ENCODE assay signal across 19 cellular contexts in the genomic region with DNA sequence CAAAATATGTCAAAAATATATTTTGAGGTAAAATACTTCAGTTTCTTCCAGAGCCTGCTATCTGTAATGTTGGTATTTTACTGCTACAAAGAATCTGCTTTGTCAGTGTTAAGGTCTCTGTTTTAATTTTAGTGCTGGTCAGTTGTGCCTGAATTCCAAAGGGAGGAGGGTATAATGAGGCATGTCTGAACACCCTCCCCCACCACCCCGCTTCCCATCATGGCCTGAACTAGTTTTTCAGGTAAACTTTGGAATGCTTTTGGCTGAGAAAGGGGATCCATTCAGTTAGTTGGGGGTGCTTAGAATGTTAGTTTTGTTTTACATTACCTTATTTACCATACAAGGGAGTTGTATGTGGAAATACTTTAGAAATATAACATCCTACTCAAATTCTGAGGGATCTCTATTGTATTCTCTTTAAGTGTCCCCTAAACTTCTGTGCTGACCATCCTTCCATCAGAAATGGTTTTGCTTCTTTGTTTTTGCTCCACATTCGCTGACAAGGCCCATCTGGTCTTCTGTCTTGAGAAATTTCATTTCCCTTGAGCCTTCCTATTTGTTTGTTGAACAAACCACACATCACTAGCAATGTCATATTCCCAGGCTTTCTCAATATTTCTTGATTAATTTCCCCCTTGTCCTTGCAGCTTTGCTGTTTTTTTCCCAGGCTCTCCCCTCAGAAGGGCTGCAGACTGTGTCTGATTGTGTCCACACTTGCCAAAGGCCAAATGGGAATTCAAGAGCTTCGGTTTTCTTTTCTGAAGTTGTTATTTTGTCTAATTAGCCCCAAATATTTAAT.
DNase-seq lines count a peak whose midpoint lies in the region; ATAC-seq and TF ChIP-seq lines count a peak whose summit lies in the region.
"Had no signal": no experiment of that assay in that cellular context is flagged by ENCODE, and none has a peak within 500 bp of the region (broad histone marks: within the 10 kb centered on the region; RNA-seq: fewer than 3 reads in every experiment).

No MANE protein-coding gene starts in this region.

- DNase-seq in left ventricle myocardium inferior, result no peak
- no peak for DNase-seq in psoas muscle
- DNase-seq in GM19240 (ENCODE audit: insufficient read length, low spot score), result no peak
- DNase-seq in D341Med (ENCODE audit: low spot score), result no peak
- DNase-seq in GM23248, result no peak
- DNase-seq: brain microvascular endothelial cell; CD4-positive, alpha-beta T cell; DMS53; effector CD4-positive, alpha-beta T cell; hippocampal formation; NCI-H187; NCI-H446; T-helper 9 cell had no signal

- H3K9me3 ChIP-seq in HUES64 (ENCODE audit: insufficient read depth, low read depth, low read length) (peaks cover 8% of the 10 kb centered on the region; the same call in 1 of the 2 replicates), left ventricle myocardium inferior (replicated peaks) (no peaks in the 10 kb centered on the region), psoas muscle (peaks cover 10% of the 10 kb centered on the region), GM23248 (ENCODE audit: low read depth) (no peaks in the 10 kb centered on the region)

- H3F3A ChIP-seq in GM23248 (ENCODE audit: insufficient read depth), result no peaks in the 10 kb centered on the region

- no peaks in the 10 kb centered on the region for H3K79me2 ChIP-seq in GM23248 (ENCODE audit: insufficient read depth)

- WGBS in HUES64, result 97% methylated on average over 1 of the region's 3 CpGs
- WGBS in psoas muscle, 3 donors, result 50 to 67% (median 54%) methylated on average over 3 of the region's 3 CpGs
- 78 to 93% methylated on average over 3 of the region's 3 CpGs for WGBS in GM23248 (ENCODE audit: low coverage in 1 of 2, low lambda C conversion rate in 2 of 2, missing lambda C conversion rate in 2 of 2), 2 experiments

- in situ Hi-C loops in GM23248 (cut with MboI), result no loop called here

- H3K27ac ChIP-seq in HUES64 (ENCODE audit: low read depth, low read length) (peak overlapping the region; percentile 10; the same call in 1 of the 2 replicates), cingulate gyrus (ENCODE audit: low read depth, low read length) (peak overlapping the region; percentile 20), left ventricle myocardium inferior (replicated peaks) (peak overlapping the region; percentile 60), psoas muscle (peak overlapping the region; percentile 34), GM23248 (no peak overlapping the region)
- H3K27ac ChIP-seq: brain microvascular endothelial cell had no signal

- H3K9ac ChIP-seq in HUES64 (ENCODE audit: low read depth, low read length) (no peak overlapping the region), GM23248 (no peak overlapping the region)

- TF ChIP-seq CTCF in left ventricle myocardium inferior (IDR thresholded peaks at IDR 0.05; ENCODE audit: borderline replicate concordance) (no peak), psoas muscle (IDR thresholded peaks at IDR 0.05) (no peak)

- no peak overlapping the region for H2AFZ ChIP-seq in GM23248

- H3K4me1 ChIP-seq in HUES64 (ENCODE audit: insufficient read depth, low read length) (0 out of 2 replicates have a peak, but pooled peaks cover 3% of the 10 kb centered on the region), left ventricle myocardium inferior (peaks cover 8% of the 10 kb centered on the region), psoas muscle (no peaks in the 10 kb centered on the region), GM23248 (ENCODE audit: insufficient read depth) (no peaks in the 10 kb centered on the region)

- H3K36me3 ChIP-seq in HUES64 (ENCODE audit: insufficient read depth, low read length) (no peaks in the 10 kb centered on the region), left ventricle myocardium inferior (no peaks in the 10 kb centered on the region), psoas muscle (ENCODE audit: insufficient read depth in 1 of 2, low read depth in 1 of 2) (no peaks in the 10 kb centered on the region), GM23248 (ENCODE audit: low read depth) (no peaks in the 10 kb centered on the region)
- H3K36me3 ChIP-seq: brain microvascular endothelial cell, esophagus muscularis mucosa had no signal

- intact Hi-C loops in left ventricle myocardium inferior (cut with micrococcal nuclease), result no loop called here
- intact Hi-C loops in psoas muscle (cut with DNase I), result no loop called here

- H4K20me1 ChIP-seq in GM23248 (ENCODE audit: insufficient read depth), result no peaks in the 10 kb centered on the region

- ATAC-seq in psoas muscle (peak in 1 of 4 donors; percentile 41), GM18502 (IDR thresholded peaks at IDR 0.05; ENCODE audit: poor library complexity, unreplicated experiment) (no peak)
- ATAC-seq: activated CD4-positive, CD25-positive, alpha-beta regulatory T cell treated with anti-CD3 and anti-CD28 coated beads, Interleukin-2, amount 50 U/mL, for 24 hours; SK-N-SH treated with all-trans-retinoic acid at 6 μM for 48 hours had no signal

- H3K4me3 ChIP-seq in HUES64 (ENCODE audit: low read length) (no peak overlapping the region), left ventricle myocardium inferior (no peak overlapping the region), psoas muscle (no peak overlapping the region), GM23248 (no peak overlapping the region)
- H3K4me3 ChIP-seq: esophagus muscularis mucosa had no signal

- H3K9me2 ChIP-seq in GM23248 (ENCODE audit: insufficient read depth), result no peaks in the 10 kb centered on the region

- no peaks in the 10 kb centered on the region for H3K27me3 ChIP-seq in HUES64 (ENCODE audit: insufficient read depth, low read length)
- H3K27me3 ChIP-seq in left ventricle myocardium inferior (ENCODE audit: low read depth), result no peaks in the 10 kb centered on the region
- H3K27me3 ChIP-seq in psoas muscle (ENCODE audit: insufficient read depth in 3 of 3, low read length in 2 of 3), result no peaks in the 10 kb centered on the region
- no peaks in the 10 kb centered on the region for H3K27me3 ChIP-seq in GM23248 (replicated peaks; ENCODE audit: insufficient read depth)
- H3K27me3 ChIP-seq: brain microvascular endothelial cell, esophagus muscularis mucosa had no signal

- no peak overlapping the region for H3K4me2 ChIP-seq in GM23248 (ENCODE audit: unreplicated experiment)
